Comparison of ENCODE assay signal across 8 cellular contexts in the genomic region with DNA sequence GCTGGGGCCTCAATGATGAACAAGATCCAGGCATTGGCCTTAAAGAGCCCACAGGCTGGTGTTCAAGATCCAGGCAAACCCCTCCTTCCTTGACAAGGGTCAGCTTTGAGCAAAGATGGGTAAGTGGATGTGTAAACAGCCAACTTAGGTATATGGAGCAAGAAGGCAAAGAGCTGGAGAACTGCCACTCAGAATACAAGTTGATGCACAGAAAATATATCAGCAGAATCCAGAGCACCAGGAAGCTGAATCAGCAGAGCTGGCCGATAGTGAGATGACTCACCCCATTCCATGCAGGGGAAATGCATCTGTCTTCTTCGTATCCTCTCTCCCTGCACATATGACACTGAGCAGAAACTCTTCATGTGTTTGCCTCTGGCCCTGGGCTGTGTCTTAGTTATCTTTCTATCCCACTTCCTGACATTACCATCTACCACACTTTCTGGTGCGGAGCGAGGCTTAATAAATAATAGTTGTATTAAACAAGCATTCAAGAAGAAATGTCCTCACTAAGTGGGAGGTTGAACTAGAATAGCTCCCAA. TPM values are rescaled to one million over a fixed set of nuclear protein-coding genes. Genes with fewer than 3 reads are reported as not detected.
DNase-seq lines count a peak whose midpoint lies in the region; ATAC-seq lines count a peak whose summit lies in the region.

No MANE protein-coding gene starts in this region.

- H3K27ac Mint-ChIP-seq in CD4-positive, alpha-beta memory T cell = no peak overlapping the region

- H3K27ac ChIP-seq in epithelial cell of prostate = peak overlapping the region; percentile 93
- no peak overlapping the region for H3K27ac ChIP-seq in CD4-positive, alpha-beta memory T cell (ENCODE audit: low read depth, low read length)

- H3K9me3 Mint-ChIP-seq in CD4-positive, alpha-beta memory T cell = no peaks in the 10 kb centered on the region

- H3K36me3 ChIP-seq in CD4-positive, alpha-beta memory T cell (ENCODE audit: insufficient read depth, low read length) = no peaks in the 10 kb centered on the region

- ATAC-seq in HG03565 (IDR thresholded peaks at IDR 0.05; ENCODE audit: unreplicated experiment) = no peak
- no peak for ATAC-seq in GM21515 (IDR thresholded peaks at IDR 0.05; ENCODE audit: unreplicated experiment)

- H3K4me3 ChIP-seq in CD4-positive, alpha-beta memory T cell (ENCODE audit: low read length in 2 of 2) = no peak overlapping the region

- intact Hi-C loops in posterior cingulate gyrus (cut with DNase I) = loop anchor here (10.0 kb wide), 1 partner anchor 53 kb away; no protein-coding TSS in a partner anchor
- intact Hi-C loops in CD4-positive, alpha-beta memory T cell (cut with micrococcal nuclease) = no loop called here

- DNase-seq in EL (peak; percentile 89), OCI-M1 (lab: John Stamatoyannopoulos, UW) (peak; percentile 88), epithelial cell of prostate (ENCODE audit: low read depth, low spot score) (peak; percentile 58), posterior cingulate gyrus (peak in 7 of 10 donors; percentile 21 to 93 (median 54)), NCI-H146 (lab: John Stamatoyannopoulos, UW) (no peak)
- DNase-seq in CD4-positive, alpha-beta memory T cell = no peak

- peaks cover 16% of the 10 kb centered on the region for H3K4me1 ChIP-seq in CD4-positive, alpha-beta memory T cell (ENCODE audit: insufficient read depth, low read length)

- peaks cover 8 to 16% of the 10 kb centered on the region in 2 donors for H3K27me3 Mint-ChIP-seq in CD4-positive, alpha-beta memory T cell

- peaks cover 0 to 4% of the 10 kb centered on the region in 2 donors for H3K36me3 Mint-ChIP-seq in CD4-positive, alpha-beta memory T cell

- CTCF ChIA-PET in CD4-positive, alpha-beta memory T cell (lab: Charles Lee; ENCODE audit: partially characterized antibody) = interaction anchor here (1.6 to 16.1 kb wide), 5 partner anchors 10 to 615 kb away, joined by 3 to 446 read pairs (median 167); a partner anchor contains a TSS

- H3K9me3 ChIP-seq in CD4-positive, alpha-beta memory T cell (ENCODE audit: control insufficient read depth in 1 of 2, low read length in 2 of 2) = no peaks in the 10 kb centered on the region

- peaks cover 10 to 19% (median 14%) of the 10 kb centered on the region in 4 donors for H3K4me1 Mint-ChIP-seq in CD4-positive, alpha-beta memory T cell

- POLR2A ChIA-PET in CD4-positive, alpha-beta memory T cell (lab: Charles Lee; ENCODE audit: partially characterized antibody) = interaction anchor here (0.8 to 8.6 kb wide), 5 partner anchors 58 to 642 kb away, joined by 3 to 138 read pairs (median 5); a partner anchor contains a TSS

- no peak overlapping the region for H3K4me3 Mint-ChIP-seq in CD4-positive, alpha-beta memory T cell

- H3K27me3 ChIP-seq in CD4-positive, alpha-beta memory T cell (ENCODE audit: insufficient read depth, low read length) = no peaks in the 10 kb centered on the region

RNA-seq across cellular contexts. Expression of a gene that starts 57.8 kb away (rescaled TPM):
- total RNA-seq in CD4-positive, alpha-beta memory T cell = 10 to 100 TPM; 12.8 to 13.3 TPM
- polyA plus RNA-seq in CD4-positive, alpha-beta memory T cell = 10 to 100 TPM in 1 of 2 donors, 1 to 10 TPM in 1; 7.2 to 10.3 TPM

Comparison
In these comparisons a context has a peak if more than half of its experiments do, and no peak if none do; other contexts are left out.
1. DNase-seq: peak in EL (single experiment), OCI-M1 (single experiment), epithelial cell of prostate (single experiment) and posterior cingulate gyrus (7 of 10); none in NCI-H146 (single experiment) and CD4-positive, alpha-beta memory T cell (0 of 5).